15 cellular contexts compared by ENCODE assay signal in the genomic region with DNA sequence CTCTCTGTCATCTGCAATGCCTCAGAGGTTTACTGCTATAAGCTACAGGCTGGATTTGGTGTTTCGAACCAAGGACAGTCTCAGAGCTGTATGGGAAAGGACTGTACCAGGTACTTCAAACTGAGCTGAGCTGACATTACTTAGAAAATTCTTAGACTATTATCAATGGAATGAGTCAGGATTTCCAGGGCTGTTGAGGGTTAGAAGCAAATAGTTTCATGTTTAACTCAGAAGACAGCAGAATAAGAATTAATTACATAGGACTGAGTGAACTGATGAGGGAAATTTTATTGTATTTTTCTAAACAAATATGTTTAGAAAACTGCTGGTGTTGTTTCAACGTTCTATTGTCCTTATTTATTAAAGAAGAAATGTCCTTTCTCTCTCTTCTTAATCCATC.
A peak's percentile ranks its signal among the peaks of the same experiment; 100 is the strongest.
DNase-seq lines count a peak whose midpoint lies in the region; FAIRE-seq and TF ChIP-seq lines count a peak whose summit lies in the region.
"Had no signal": no experiment of that assay in that cellular context is flagged by ENCODE, and none has a peak within 500 bp of the region (broad histone marks: within the 10 kb centered on the region; RNA-seq: fewer than 3 reads in every experiment).

No MANE protein-coding gene starts in this region.

- H3K9ac ChIP-seq in astrocyte (ENCODE audit: low read length) = peak overlapping the region; percentile 42

- H3K36me3 Mint-ChIP-seq in astrocyte (ENCODE audit: low read depth, unreplicated experiment) (peaks cover 1% of the 10 kb centered on the region), type B pancreatic cell (no peaks in the 10 kb centered on the region)

- H2AFZ ChIP-seq in astrocyte (ENCODE audit: low read depth, low read length) = no peak overlapping the region

- H3K4me1 ChIP-seq in astrocyte (ENCODE audit: insufficient read depth, low read length) = peaks cover 15% of the 10 kb centered on the region
- H3K4me1 ChIP-seq: A549, body of pancreas had no signal

- H3K27ac Mint-ChIP-seq in astrocyte (ENCODE audit: unreplicated experiment) (peak overlapping the region; percentile 88), type B pancreatic cell (no peak overlapping the region)
- H3K27ac Mint-ChIP-seq: activated CD4-positive, alpha-beta T cell treated with anti-CD3 and anti-CD28 coated beads, Interleukin-2, amount 10 ng/mL, durations not matched to agents 24 days and 14 days; T-helper 1 cell treated with Interleukin-12 subunit alpha and Interleukin-12 subunit beta and Interleukin-4 antibody, amounts not matched to agents 30 μg/mL and 1 μg/mL, for 36 hours had no signal

- peak overlapping the region; percentile 57 for H3K27ac ChIP-seq in astrocyte (ENCODE audit: low read depth, low read length)
- H3K27ac ChIP-seq: A549, body of pancreas had no signal

- TF ChIP-seq CTCF in astrocyte (IDR thresholded peaks at IDR 0.05; ENCODE audit: insufficient read depth, low read depth, low read length) (no peak), foreskin fibroblast (IDR thresholded peaks at IDR 0.05; ENCODE audit: low read depth, low read length) (no peak), type B pancreatic cell (conservative IDR thresholded peaks at IDR 0.05) (no peak)

- no peaks in the 10 kb centered on the region for H3K27me3 ChIP-seq in astrocyte (ENCODE audit: insufficient read depth, low read length)
- H3K27me3 ChIP-seq: body of pancreas had no signal

- H3K27me3 Mint-ChIP-seq in astrocyte (ENCODE audit: low read depth, unreplicated experiment) = peaks cover 5% of the 10 kb centered on the region
- H3K27me3 Mint-ChIP-seq in type B pancreatic cell = peaks cover 8% of the 10 kb centered on the region

- H3K79me2 ChIP-seq in astrocyte (ENCODE audit: insufficient read depth, low read length) = no peaks in the 10 kb centered on the region

- FAIRE-seq in astrocyte (lab: Jason Lieb, UNC) = peak; percentile 62
- FAIRE-seq: A549, GM12878 had no signal

- H3K9me3 ChIP-seq in astrocyte (ENCODE audit: insufficient read depth, low read depth, low read length) = no peaks in the 10 kb centered on the region
- H3K9me3 ChIP-seq: A549, body of pancreas had no signal

- H3K36me3 ChIP-seq in astrocyte (ENCODE audit: insufficient read depth, low read length) = no peaks in the 10 kb centered on the region

- peak overlapping the region; percentile 39 for H3K4me2 ChIP-seq in astrocyte (ENCODE audit: low read length)
- H3K4me2 ChIP-seq: A549 had no signal

- H3K4me3 Mint-ChIP-seq in astrocyte (ENCODE audit: unreplicated experiment) (no peak overlapping the region), type B pancreatic cell (no peak overlapping the region)
- H3K4me3 Mint-ChIP-seq: activated CD4-positive, alpha-beta T cell treated with anti-CD3 and anti-CD28 coated beads, Interleukin-2, amount 10 ng/mL, durations not matched to agents 24 days and 14 days; effector memory CD8-positive, alpha-beta T cell; T-helper 1 cell treated with Interleukin-12 subunit alpha and Interleukin-12 subunit beta and Interleukin-4 antibody, amounts not matched to agents 30 μg/mL and 1 μg/mL, for 36 hours had no signal

- DNase-seq in A172 (ENCODE audit: low spot score) (peak; percentile 31), HCEC 1CT (peak; percentile 75), astrocyte (ENCODE audit: low read depth) (peak; percentile 92), foreskin fibroblast (peak; percentile 51 to 79), NCI-H2107 (lab: John Stamatoyannopoulos, UW) (no peak), type B pancreatic cell (ENCODE audit: extremely low spot score, unreplicated experiment) (no peak), NCI-H1694 treated with DMSO at 0.1 percent for 48 hours (lab: John Stamatoyannopoulos, UW) (no peak), NCI-H774 (lab: John Stamatoyannopoulos, UW) (no peak)
- DNase-seq: activated CD4-positive, alpha-beta T cell treated with anti-CD3 and anti-CD28 coated beads, Interleukin-2, amount 10 ng/mL, durations not matched to agents 24 days and 14 days; body of pancreas; effector memory CD8-positive, alpha-beta T cell; occipital lobe had no signal

- H4K20me1 ChIP-seq in astrocyte (ENCODE audit: insufficient read depth, low read length) = no peaks in the 10 kb centered on the region

- H3K4me3 ChIP-seq in astrocyte (ENCODE audit: insufficient read depth, low read depth, low read length) (no peak overlapping the region), foreskin fibroblast (ENCODE audit: low read depth in 1 of 2, low read length in 2 of 2) (no peak overlapping the region)
- H3K4me3 ChIP-seq: A549, body of pancreas, GM12878 had no signal

- H3K9me3 Mint-ChIP-seq in astrocyte (ENCODE audit: unreplicated experiment) = no peaks in the 10 kb centered on the region
- no peaks in the 10 kb centered on the region for H3K9me3 Mint-ChIP-seq in type B pancreatic cell
- H3K9me3 Mint-ChIP-seq: activated CD4-positive, alpha-beta T cell treated with anti-CD3 and anti-CD28 coated beads, Interleukin-2, amount 10 ng/mL, durations not matched to agents 24 days and 14 days; effector memory CD8-positive, alpha-beta T cell; T-helper 1 cell treated with Interleukin-12 subunit alpha and Interleukin-12 subunit beta and Interleukin-4 antibody, amounts not matched to agents 30 μg/mL and 1 μg/mL, for 36 hours had no signal

- H3K4me1 Mint-ChIP-seq in astrocyte (ENCODE audit: low read depth, unreplicated experiment) (peaks cover 6% of the 10 kb centered on the region), type B pancreatic cell (ENCODE audit: unreplicated experiment) (peaks cover 14% of the 10 kb centered on the region)
- H3K4me1 Mint-ChIP-seq: activated CD4-positive, alpha-beta T cell treated with anti-CD3 and anti-CD28 coated beads, Interleukin-2, amount 10 ng/mL, durations not matched to agents 24 days and 14 days had no signal

Comparison
In these comparisons a context has a peak if more than half of its experiments do, and no peak if none do; other contexts are left out.
1. DNase-seq: peak in A172 (single experiment), HCEC 1CT (single experiment), astrocyte (single experiment) and foreskin fibroblast (2 of 2); none in NCI-H2107 (single experiment), type B pancreatic cell (single experiment), NCI-H1694 treated with DMSO at 0.1 percent for 48 hours (single experiment) and NCI-H774 (single experiment).